ENCODE assay signal across 19 cellular contexts in genomic region chr16:57915811-57916479, GRCh38. TPM values are rescaled to one million over a fixed set of nuclear protein-coding genes. Genes with fewer than 3 reads are reported as not detected.
A peak's percentile ranks its signal among the peaks of the same experiment; 100 is the strongest.
DNase-seq lines count a peak whose midpoint lies in the region; ATAC-seq, FAIRE-seq and TF ChIP-seq lines count a peak whose summit lies in the region.
"Had no signal": no experiment of that assay in that cellular context is flagged by ENCODE, and none has a peak within 500 bp of the region (broad histone marks: within the 10 kb centered on the region; RNA-seq: fewer than 3 reads in every experiment).

No MANE protein-coding gene starts in this region.

- DNase-seq in GM23338 (ENCODE audit: low spot score) (no peak), NOMO-1 treated with DMSO at 0.1 percent for 48 hours (lab: John Stamatoyannopoulos, UW; ENCODE audit: unreplicated experiment) (peak; percentile 23), bronchial epithelial cell (ENCODE audit: low read depth) (no peak), dermis blood vessel endothelial cell (no peak), DMS153 treated with DMSO at 0.1 percent for 48 hours (lab: John Stamatoyannopoulos, UW; ENCODE audit: unreplicated experiment) (no peak)
- DNase-seq in activated CD8-positive, alpha-beta T cell treated with anti-CD3 and anti-CD28 coated beads, Interleukin-2, amount 10 ng/mL, durations not matched to agents 7 days and 5 days = no peak
- DNase-seq: BE2C, Calu3, DMS 273 treated with DMSO at 0.1 percent for 48 hours, DMS79, GDM1, HCEC 1CT had no signal

- POLR2A ChIA-PET in activated CD8-positive, alpha-beta T cell treated with anti-CD3 and anti-CD28 coated beads, Interleukin-2, amount 10 ng/mL, durations not matched to agents 7 days and 5 days (lab: Charles Lee) = interaction anchor here (0.6 kb wide), 1 partner anchor 192 kb away, joined by 3 read pairs; no protein-coding TSS in a partner anchor

- H3K9me3 Mint-ChIP-seq in GM23338 = no peaks in the 10 kb centered on the region
- no peaks in the 10 kb centered on the region for H3K9me3 Mint-ChIP-seq in activated CD8-positive, alpha-beta T cell treated with anti-CD3 and anti-CD28 coated beads, Interleukin-2, amount 10 ng/mL, durations not matched to agents 7 days and 5 days (ENCODE audit: insufficient read depth)

- peaks cover 0 to 11% (median 0%) of the 10 kb centered on the region in 11 experiments; a peak in 2 of 22 replicates for H4K20me1 ChIP-seq in BLaER1 treated with 17β-estradiol and CSF1 and Interleukin-3, amounts not matched to agents 10 nM and 100 nM
- no peaks in the 10 kb centered on the region for H4K20me1 ChIP-seq in GM23338 (replicated peaks; ENCODE audit: insufficient read depth)

- H3K9me2 ChIP-seq in GM23338 (ENCODE audit: insufficient read depth) = no peaks in the 10 kb centered on the region

- no peaks in the 10 kb centered on the region for H3K36me3 ChIP-seq in BLaER1 treated with 17β-estradiol and CSF1 and Interleukin-3, amounts not matched to agents 10 nM and 100 nM
- no peaks in the 10 kb centered on the region for H3K36me3 ChIP-seq in GM23338 (ENCODE audit: insufficient read depth)
- no peaks in the 10 kb centered on the region for H3K36me3 ChIP-seq in bronchial epithelial cell (ENCODE audit: control insufficient read depth, insufficient read depth, low read length)
- H3K36me3 ChIP-seq: BE2C had no signal

- H3K4me2 ChIP-seq in BLaER1 treated with 17β-estradiol and CSF1 and Interleukin-3, amounts not matched to agents 10 nM and 100 nM = peak overlapping the region; percentile 51 to 91 (median 73)
- H3K4me2 ChIP-seq in GM23338 = no peak overlapping the region
- H3K4me2 ChIP-seq: A549 had no signal

- TF ChIP-seq CTCF in GM23338 (conservative IDR thresholded peaks at IDR 0.05; ENCODE audit: low read depth in 2 of 2) = no peak
- TF ChIP-seq CTCF in bronchial epithelial cell (IDR thresholded peaks at IDR 0.05; ENCODE audit: insufficient read depth, low read length, severe bottlenecking) = no peak

- H3K36me3 Mint-ChIP-seq in GM23338 (ENCODE audit: low read depth) = no peaks in the 10 kb centered on the region
- no peaks in the 10 kb centered on the region for H3K36me3 Mint-ChIP-seq in activated CD8-positive, alpha-beta T cell treated with anti-CD3 and anti-CD28 coated beads, Interleukin-2, amount 10 ng/mL, durations not matched to agents 7 days and 5 days (ENCODE audit: low read depth)

- no peak overlapping the region for H3K27ac Mint-ChIP-seq in GM23338
- no peak overlapping the region for H3K27ac Mint-ChIP-seq in activated CD8-positive, alpha-beta T cell treated with anti-CD3 and anti-CD28 coated beads, Interleukin-2, amount 10 ng/mL, durations not matched to agents 7 days and 5 days

- no peak for ATAC-seq in GM23338
- no peak for ATAC-seq in activated CD8-positive, alpha-beta T cell treated with anti-CD3 and anti-CD28 coated beads, Interleukin-2, amount 10 ng/mL, durations not matched to agents 7 days and 5 days
- ATAC-seq: HepG2 had no signal

- peak overlapping the region in 2 of 11 experiments; percentile 3 to 32; a peak in 3 of 22 replicates for H3K27ac ChIP-seq in BLaER1 treated with 17β-estradiol and CSF1 and Interleukin-3, amounts not matched to agents 10 nM and 100 nM
- H3K27ac ChIP-seq in GM23338 (ENCODE audit: low read depth) = no peak overlapping the region

- CTCF ChIA-PET in activated CD8-positive, alpha-beta T cell treated with anti-CD3 and anti-CD28 coated beads, Interleukin-2, amount 10 ng/mL, durations not matched to agents 7 days and 5 days (lab: Charles Lee) = no interaction called here

- no peaks in the 10 kb centered on the region for H3K79me2 ChIP-seq in GM23338 (replicated peaks; ENCODE audit: insufficient read depth)

- H3K9ac ChIP-seq in BLaER1 treated with 17β-estradiol and CSF1 and Interleukin-3, amounts not matched to agents 10 nM and 100 nM = peak overlapping the region in 2 of 11 experiments; percentile 14 to 30; a peak in 3 of 22 replicates

- H3K27me3 Mint-ChIP-seq in GM23338 (ENCODE audit: insufficient read depth, low read depth, poor library complexity) = peaks cover 2% of the 10 kb centered on the region
- peaks cover 2% of the 10 kb centered on the region for H3K27me3 Mint-ChIP-seq in activated CD8-positive, alpha-beta T cell treated with anti-CD3 and anti-CD28 coated beads, Interleukin-2, amount 10 ng/mL, durations not matched to agents 7 days and 5 days (ENCODE audit: low read depth)

- peak overlapping the region; percentile 72; the same call in 1 of the 2 replicates for H2AFZ ChIP-seq in GM23338

- peaks cover 12 to 24% (median 16%) of the 10 kb centered on the region in 10 experiments for H3K4me1 ChIP-seq in BLaER1 treated with 17β-estradiol and CSF1 and Interleukin-3, amounts not matched to agents 10 nM and 100 nM
- H3K4me1 ChIP-seq in GM23338 (ENCODE audit: insufficient read depth) = no peaks in the 10 kb centered on the region; the same call in 1 of the 2 replicates
- H3K4me1 ChIP-seq: BE2C had no signal

- peaks cover 16% of the 10 kb centered on the region for H3K4me1 Mint-ChIP-seq in GM23338
- no peaks in the 10 kb centered on the region for H3K4me1 Mint-ChIP-seq in activated CD8-positive, alpha-beta T cell treated with anti-CD3 and anti-CD28 coated beads, Interleukin-2, amount 10 ng/mL, durations not matched to agents 7 days and 5 days (ENCODE audit: low read depth)

- H3K27me3 ChIP-seq in BLaER1 treated with 17β-estradiol and CSF1 and Interleukin-3, amounts not matched to agents 10 nM and 100 nM = peaks cover 0 to 49% (median 30%) of the 10 kb centered on the region in 11 experiments; a peak in 17 of 22 replicates
- H3K27me3 ChIP-seq in GM23338 (ENCODE audit: insufficient read depth) (no peaks in the 10 kb centered on the region), bronchial epithelial cell (ENCODE audit: control insufficient read depth, insufficient read depth, low read length) (no peaks in the 10 kb centered on the region)
- H3K27me3 ChIP-seq: BE2C had no signal

- H3K4me3 ChIP-seq in BLaER1 treated with 17β-estradiol and CSF1 and Interleukin-3, amounts not matched to agents 10 nM and 100 nM = peak overlapping the region in 4 of 10 experiments; percentile 4 to 49 (median 11); a peak in 4 of 20 replicates
- H3K4me3 ChIP-seq in GM23338 (no peak overlapping the region), bronchial epithelial cell (ENCODE audit: low read depth, low read length) (no peak overlapping the region)
- H3K4me3 ChIP-seq: A549 had no signal

- H3K4me3 Mint-ChIP-seq in GM23338 = no peak overlapping the region
- no peak overlapping the region for H3K4me3 Mint-ChIP-seq in activated CD8-positive, alpha-beta T cell treated with anti-CD3 and anti-CD28 coated beads, Interleukin-2, amount 10 ng/mL, durations not matched to agents 7 days and 5 days

- peak; percentile 13 for FAIRE-seq in bronchial epithelial cell (lab: Jason Lieb, UNC)
- FAIRE-seq: A549, GM12892, H1, HepG2, HTR-8/SVneo had no signal

- peaks cover 0 to 13% (median 9%) of the 10 kb centered on the region in 11 experiments; a peak in 10 of 22 replicates for H3K9me3 ChIP-seq in BLaER1 treated with 17β-estradiol and CSF1 and Interleukin-3, amounts not matched to agents 10 nM and 100 nM (replicated peaks in 1 of 11)
- H3K9me3 ChIP-seq: A549, BE2C had no signal

- no peaks in the 10 kb centered on the region for H3F3A ChIP-seq in GM23338 (replicated peaks; ENCODE audit: low read depth)

TF ChIP-seq in GM23338, 12 proteins besides CTCF, POLR2A, EP300 and RAD21 (continues in another document):
- no peak for TF ChIP-seq ZNF114 (CRISPR knock-in tag; IDR thresholded peaks at IDR 0.05)
- no peak for TF ChIP-seq STAT1 (IDR thresholded peaks at IDR 0.05; ENCODE audit: unreplicated experiment)
- TF ChIP-seq EZH2 (IDR thresholded peaks at IDR 0.05; ENCODE audit: low read depth, unreplicated experiment) = no peak
- no peak for TF ChIP-seq EZH2phosphoT487 (IDR thresholded peaks at IDR 0.05; ENCODE audit: unreplicated experiment)
- TF ChIP-seq JUNB (IDR thresholded peaks at IDR 0.05; ENCODE audit: unreplicated experiment) = no peak
- no peak for TF ChIP-seq ETS1 (IDR thresholded peaks at IDR 0.05)
- no peak for TF ChIP-seq REST (IDR thresholded peaks at IDR 0.05; ENCODE audit: unreplicated experiment)

RNA-seq across cellular contexts. Expression of gene CNGB1, which starts 55.0 kb away (rescaled TPM):
- not detected in 2 replicates for total RNA-seq in GM23338 (2014; rRNA removed; shearing (Covaris generic))
- not detected in 2 replicates for polyA plus RNA-seq in GM23338 (2016; fragmentation: Nextera tagmentation; extraction: Ambion mirVana)
- total RNA-seq in bronchial epithelial cell (under 0.01 and 0.26 TPM in 2 replicates), dermis blood vessel endothelial cell (not detected in 2 replicates)
- not detected for total RNA-seq in activated CD8-positive, alpha-beta T cell treated with anti-CD3 and anti-CD28 coated beads, Interleukin-2, amount 10 ng/mL, durations not matched to agents 7 days and 5 days
- total RNA-seq: H1 had no signal
- polyA plus RNA-seq: AG04450, H1 had no signal
